In genomic region chr17:47703671-47704070, GRCh38 we compare ENCODE assay signal across 18 cellular contexts. TPM values are rescaled to one million over a fixed set of nuclear protein-coding genes. Genes with fewer than 3 reads are reported as not detected.
DNase-seq lines count a peak whose midpoint lies in the region; ATAC-seq lines count a peak whose summit lies in the region.
"Had no signal": no experiment of that assay in that cellular context is flagged by ENCODE, and none has a peak within 500 bp of the region (broad histone marks: within the 10 kb centered on the region; RNA-seq: fewer than 3 reads in every experiment).

No MANE protein-coding gene starts in this region.

- no peak for ATAC-seq in T-cell (replicated peaks in 1 of 4)
- ATAC-seq in effector memory CD8-positive, alpha-beta T cell (replicated peaks) = no peak
- ATAC-seq in stimulated activated naive CD8-positive, alpha-beta T cell treated with anti-CD3 and anti-CD28 coated beads, Interleukin-15, amount 100 ng/mL, for 72 hours = no peak
- ATAC-seq: GM23338, Right ventricle myocardium inferior had no signal

- peaks cover 8% of the 10 kb centered on the region for H3K4me1 ChIP-seq in Karpas-422 (ENCODE audit: low read length)

- H3K27ac ChIP-seq in Karpas-422 (ENCODE audit: low read length) = no peak overlapping the region
- H3K27ac ChIP-seq: cardiac muscle cell, hepatocyte, right atrium auricular region had no signal

- peaks cover 19% of the 10 kb centered on the region for H3K36me3 Mint-ChIP-seq in activated naive CD4-positive, alpha-beta T cell treated with anti-CD3 and anti-CD28 coated beads, Interleukin-2, amount 50 U/mL, for 24 hours
- H3K36me3 Mint-ChIP-seq in T-cell = peaks cover 3% of the 10 kb centered on the region
- peaks cover 63% of the 10 kb centered on the region for H3K36me3 Mint-ChIP-seq in effector memory CD8-positive, alpha-beta T cell (ENCODE audit: insufficient read depth)

- H3K4me2 ChIP-seq in Karpas-422 (ENCODE audit: low read depth, low read length, poor library complexity, severe bottlenecking) = no peak overlapping the region
- H3K4me2 ChIP-seq: GM23338, hepatocyte had no signal

- no peaks in the 10 kb centered on the region for H3K9me3 ChIP-seq in Karpas-422 (ENCODE audit: low read length)
- H3K9me3 ChIP-seq: right atrium auricular region had no signal

- H3K4me1 Mint-ChIP-seq in activated naive CD4-positive, alpha-beta T cell treated with anti-CD3 and anti-CD28 coated beads, Interleukin-2, amount 50 U/mL, for 24 hours = peaks cover 77% of the 10 kb centered on the region
- peaks cover 66 to 80% (median 70%) of the 10 kb centered on the region in 3 donors for H3K4me1 Mint-ChIP-seq in T-cell
- H3K4me1 Mint-ChIP-seq in effector memory CD8-positive, alpha-beta T cell (ENCODE audit: low read depth in 2 of 2) = peaks cover 76 to 86% of the 10 kb centered on the region in 2 donors
- H3K4me1 Mint-ChIP-seq in stimulated activated naive CD8-positive, alpha-beta T cell treated with anti-CD3 and anti-CD28 coated beads, Interleukin-15, amount 100 ng/mL, for 72 hours = peaks cover 87% of the 10 kb centered on the region

- H3K4me3 ChIP-seq in Karpas-422 (ENCODE audit: low read length) = no peak overlapping the region
- H3K4me3 ChIP-seq: cardiac muscle cell, GM23338, hepatocyte, right atrium auricular region had no signal

- H3K4me3 Mint-ChIP-seq in activated naive CD4-positive, alpha-beta T cell treated with anti-CD3 and anti-CD28 coated beads, Interleukin-2, amount 50 U/mL, for 24 hours = peak overlapping the region; percentile 81
- H3K4me3 Mint-ChIP-seq in T-cell = peak overlapping the region; percentile 51 to 80 (median 58)
- H3K4me3 Mint-ChIP-seq in effector memory CD8-positive, alpha-beta T cell = peak overlapping the region; percentile 85 to 86
- H3K4me3 Mint-ChIP-seq in stimulated activated naive CD8-positive, alpha-beta T cell treated with anti-CD3 and anti-CD28 coated beads, Interleukin-15, amount 100 ng/mL, for 72 hours = peak overlapping the region; percentile 79 to 90
- H3K4me3 Mint-ChIP-seq: GM23338 had no signal

- no peaks in the 10 kb centered on the region for H3K9me2 ChIP-seq in Karpas-422 (replicated peaks; ENCODE audit: insufficient read depth, low read length)

- CTCF ChIA-PET in T-cell (lab: Charles Lee) = no interaction called here

- H3K9me3 Mint-ChIP-seq in activated naive CD4-positive, alpha-beta T cell treated with anti-CD3 and anti-CD28 coated beads, Interleukin-2, amount 50 U/mL, for 24 hours = no peaks in the 10 kb centered on the region
- H3K9me3 Mint-ChIP-seq in T-cell = no peaks in the 10 kb centered on the region
- no peaks in the 10 kb centered on the region for H3K9me3 Mint-ChIP-seq in effector memory CD8-positive, alpha-beta T cell
- H3K9me3 Mint-ChIP-seq in stimulated activated naive CD8-positive, alpha-beta T cell treated with anti-CD3 and anti-CD28 coated beads, Interleukin-15, amount 100 ng/mL, for 72 hours = no peaks in the 10 kb centered on the region
- H3K9me3 Mint-ChIP-seq: GM23338 had no signal

- no peak for DNase-seq in activated naive CD4-positive, alpha-beta T cell treated with anti-CD3 and anti-CD28 coated beads, Interleukin-2, amount 50 U/mL, for 16 hours
- DNase-seq in T-cell (no peak), Karpas-422 (no peak), NCI-H1048 (lab: John Stamatoyannopoulos, UW) (no peak), NCI-H1436 (lab: John Stamatoyannopoulos, UW) (no peak)
- no peak for DNase-seq in effector memory CD8-positive, alpha-beta T cell
- no peak for DNase-seq in stimulated activated naive CD8-positive, alpha-beta T cell treated with anti-CD3 and anti-CD28 coated beads, Interleukin-15, amount 100 ng/mL, for 72 hours
- DNase-seq: DMS 273 treated with DMSO at 0.1 percent for 48 hours; effector CD4-positive, alpha-beta T cell; NCI-H1694; NCI-H446 treated with DMSO at 0.1 percent for 48 hours had no signal

- H3K9ac ChIP-seq in Karpas-422 (ENCODE audit: low read length) = no peak overlapping the region

- H3K27ac Mint-ChIP-seq in activated naive CD4-positive, alpha-beta T cell treated with anti-CD3 and anti-CD28 coated beads, Interleukin-2, amount 50 U/mL, for 24 hours = peak overlapping the region; percentile 96
- peak overlapping the region; percentile 85 to 89 for H3K27ac Mint-ChIP-seq in T-cell
- H3K27ac Mint-ChIP-seq in effector memory CD8-positive, alpha-beta T cell = peak overlapping the region; percentile 95 to 96
- peak overlapping the region; percentile 91 to 94 for H3K27ac Mint-ChIP-seq in stimulated activated naive CD8-positive, alpha-beta T cell treated with anti-CD3 and anti-CD28 coated beads, Interleukin-15, amount 100 ng/mL, for 72 hours
- H3K27ac Mint-ChIP-seq: GM23338 had no signal

- no peaks in the 10 kb centered on the region for H3K27me3 ChIP-seq in Karpas-422 (ENCODE audit: low read length)
- H3K27me3 ChIP-seq: cardiac muscle cell, hepatocyte, right atrium auricular region had no signal

- POLR2A ChIA-PET in T-cell (lab: Charles Lee) = no interaction called here

- no peaks in the 10 kb centered on the region for H3K79me2 ChIP-seq in Karpas-422 (ENCODE audit: low read length)
- H3K79me2 ChIP-seq: hepatocyte had no signal

- H4K20me1 ChIP-seq in Karpas-422 (ENCODE audit: insufficient read depth, low read depth, low read length) = 0 out of 2 replicates have a peak, but pooled peaks cover 3% of the 10 kb centered on the region

- H3K36me3 ChIP-seq in Karpas-422 (ENCODE audit: insufficient read depth, low read length) = no peaks in the 10 kb centered on the region

- H3K27me3 Mint-ChIP-seq in activated naive CD4-positive, alpha-beta T cell treated with anti-CD3 and anti-CD28 coated beads, Interleukin-2, amount 50 U/mL, for 24 hours = no peaks in the 10 kb centered on the region
- H3K27me3 Mint-ChIP-seq in T-cell = no peaks in the 10 kb centered on the region
- no peaks in the 10 kb centered on the region for H3K27me3 Mint-ChIP-seq in effector memory CD8-positive, alpha-beta T cell
- no peaks in the 10 kb centered on the region for H3K27me3 Mint-ChIP-seq in stimulated activated naive CD8-positive, alpha-beta T cell treated with anti-CD3 and anti-CD28 coated beads, Interleukin-15, amount 100 ng/mL, for 72 hours

- H2AFZ ChIP-seq in Karpas-422 (ENCODE audit: low read length) = no peak overlapping the region
- H2AFZ ChIP-seq: GM23338, hepatocyte had no signal

RNA-seq across cellular contexts. Expression of gene TBKBP1, which starts 9.7 kb away (rescaled TPM):
- total RNA-seq in T-cell = 10 to 100 TPM in 1 of 5 donors, 1 to 10 TPM in 4; 4.5 to 20.5 (median 7.2) TPM
- total RNA-seq in Karpas-422 (2014; rRNA removed; shearing (Covaris generic); ENCODE audit: low replicate concordance) = 0.25 and 0.56 TPM in 2 replicates

RNA-seq across cellular contexts. Expression of gene TBX21, which starts 29.4 kb away (rescaled TPM):
- 10 to 100 TPM in 4 of 5 donors, 1 to 10 TPM in 1; 7.9 to 37.3 (median 20.8) TPM for total RNA-seq in T-cell
- total RNA-seq in Karpas-422 (2014; rRNA removed; shearing (Covaris generic); ENCODE audit: low replicate concordance) = not detected in 2 replicates
- total RNA-seq: GM23338, hepatocyte, kidney epithelial cell had no signal

RNA-seq across cellular contexts. Expression of gene KPNB1, which starts 54.0 kb away (rescaled TPM):
- 100 to 1,000 TPM; 216 to 262 (median 240) TPM for total RNA-seq in T-cell
- total RNA-seq in Karpas-422 (2014; rRNA removed; shearing (Covaris generic); ENCODE audit: low replicate concordance) = 152 and 184 TPM in 2 replicates
